ENCODE assay signal across 1 cellular context in genomic region chr2:219178377-219179175, GRCh38.
TF ChIP-seq lines count a peak whose summit lies in the region.

No MANE protein-coding gene starts in this region.

TF ChIP-seq in IMR-90, 13 proteins besides CTCF, POLR2A, EP300 and RAD21:
- TF ChIP-seq FOS (IDR thresholded peaks at IDR 0.05; ENCODE audit: low read depth, low read length) (no peak), MAFK (IDR thresholded peaks at IDR 0.05; ENCODE audit: low read depth, low read length) (no peak), BHLHE40 (IDR thresholded peaks at IDR 0.05; ENCODE audit: low read depth, low read length) (no peak), MAZ (IDR thresholded peaks at IDR 0.05; ENCODE audit: borderline replicate concordance, low read depth, low read length) (no peak), CHD1 (IDR thresholded peaks at IDR 0.05; ENCODE audit: low read depth, low read length) (no peak), NFE2L2 (IDR thresholded peaks at IDR 0.05; ENCODE audit: low read depth, low read length) (no peak)
